Comparison of ENCODE assay signal across 27 cellular contexts in the genomic region with DNA sequence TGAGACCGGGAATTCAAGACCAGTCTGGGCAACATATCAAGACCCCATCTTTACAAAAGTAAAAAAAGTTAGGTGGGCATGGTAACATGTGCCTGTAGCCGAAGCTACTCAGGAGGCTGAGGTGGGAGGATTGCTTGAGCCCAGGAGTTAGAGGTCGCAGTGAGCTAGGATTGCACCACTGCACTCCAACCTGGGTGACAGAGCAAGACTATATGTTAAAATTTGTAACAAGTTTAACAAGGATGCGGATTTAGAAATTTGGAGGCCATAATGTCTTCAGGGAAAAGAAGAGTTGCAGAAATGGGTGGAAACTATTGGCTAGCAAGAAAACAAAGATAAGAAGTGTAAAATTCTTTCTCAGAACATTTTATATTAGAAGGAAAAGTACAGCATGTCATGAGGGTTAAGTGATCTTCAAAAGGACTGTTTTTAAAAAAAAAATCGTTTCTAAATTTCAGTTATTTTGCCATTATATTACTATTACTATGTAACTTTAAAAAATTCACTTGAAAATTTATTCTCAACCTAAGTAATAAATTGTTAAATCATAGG. TPM values are rescaled to one million over a fixed set of nuclear protein-coding genes. Genes with fewer than 3 reads are reported as not detected.
A peak's percentile ranks its signal among the peaks of the same experiment; 100 is the strongest.
DNase-seq lines count a peak whose midpoint lies in the region; ATAC-seq and TF ChIP-seq lines count a peak whose summit lies in the region.
"Had no signal": no experiment of that assay in that cellular context is flagged by ENCODE, and none has a peak within 500 bp of the region (broad histone marks: within the 10 kb centered on the region; RNA-seq: fewer than 3 reads in every experiment).

No MANE protein-coding gene starts in this region.

- no peaks in the 10 kb centered on the region for H3K4me1 ChIP-seq in right atrium auricular region
- peaks cover 3% of the 10 kb centered on the region for H3K4me1 ChIP-seq in mesenchymal stem cell (ENCODE audit: control insufficient read depth, insufficient read depth, low read depth, low read length)

- peak overlapping the region; percentile 89 for H3K9ac ChIP-seq in mesenchymal stem cell (ENCODE audit: low read length)
- H3K9ac ChIP-seq: SK-N-SH had no signal

- no peak overlapping the region for H2BK120ac ChIP-seq in mesenchymal stem cell (ENCODE audit: low read depth, low read length)

- peak; percentile 41 for ATAC-seq in left ventricle myocardium superior
- no peak for ATAC-seq in stimulated activated naive CD8-positive, alpha-beta T cell treated with anti-CD3 and anti-CD28 coated beads, Interleukin-15, Interleukin-2, amounts not matched to agents 100 U/mL and 50 U/mL, for 24 hours
- no peak for ATAC-seq in GM18505 (IDR thresholded peaks at IDR 0.05; ENCODE audit: unreplicated experiment)
- no peak for ATAC-seq in HG02870 (IDR thresholded peaks at IDR 0.05; ENCODE audit: unreplicated experiment)

- H4K91ac ChIP-seq in mesenchymal stem cell (ENCODE audit: low read length) = no peak overlapping the region

- H3K23ac ChIP-seq in mesenchymal stem cell (ENCODE audit: low read length in 2 of 2) = no peak overlapping the region

- H3K4me2 ChIP-seq in mesenchymal stem cell (ENCODE audit: low read length, poor library complexity, severe bottlenecking) = no peak overlapping the region
- H3K4me2 ChIP-seq: SK-N-SH had no signal

- in situ Hi-C loops in brain microvascular endothelial cell (cut with HindIII; ENCODE audit: low pct_ligation_motif_present, low sequenced_read_pairs) = no loop called here

- H3K18ac ChIP-seq in mesenchymal stem cell (ENCODE audit: low read depth in 1 of 2, low read length in 2 of 2) = no peak overlapping the region

- no peak for TF ChIP-seq POLR2A in GM18505 (IDR thresholded peaks at IDR 0.05; ENCODE audit: borderline replicate concordance, extremely low read depth, insufficient read depth, insufficient read length)

- H2AFZ ChIP-seq in mesenchymal stem cell (ENCODE audit: low read depth, low read length) = no peak overlapping the region

- H4K8ac ChIP-seq in mesenchymal stem cell (ENCODE audit: low read length) = no peak overlapping the region

- H3K79me1 ChIP-seq in mesenchymal stem cell (replicated peaks; ENCODE audit: low read length, poor library complexity, severe bottlenecking) = peaks cover 2% of the 10 kb centered on the region

- H2BK12ac ChIP-seq in mesenchymal stem cell (ENCODE audit: low read length in 2 of 2) = no peak overlapping the region

- no peak for TF ChIP-seq CTCF in right atrium auricular region (IDR thresholded peaks at IDR 0.05)
- no peak for TF ChIP-seq CTCF in brain microvascular endothelial cell (IDR thresholded peaks at IDR 0.05; ENCODE audit: low read depth, low read length, missing control alignments)

- H3K36me3 ChIP-seq in right atrium auricular region (no peaks in the 10 kb centered on the region), brain microvascular endothelial cell (replicated peaks) (peaks cover 4% of the 10 kb centered on the region), mesenchymal stem cell (ENCODE audit: control insufficient read depth in 1 of 2, insufficient read depth in 2 of 2, low read depth in 1 of 2, low read length in 2 of 2) (peaks cover 2 to 53% of the 10 kb centered on the region in 2 experiments)

- no peak overlapping the region for H2BK15ac ChIP-seq in mesenchymal stem cell (ENCODE audit: low read depth, poor library complexity, severe bottlenecking)

- WGBS in mesenchymal stem cell = 100% methylated on average over 3 of the region's 5 CpGs

- H3K14ac ChIP-seq in mesenchymal stem cell (ENCODE audit: low read length in 2 of 2) = no peak overlapping the region

- H3K4me3 ChIP-seq in right atrium auricular region = no peak overlapping the region
- no peak overlapping the region for H3K4me3 ChIP-seq in brain microvascular endothelial cell (ENCODE audit: low read depth, low read length)
- H3K4me3 ChIP-seq in mesenchymal stem cell (ENCODE audit: insufficient read depth in 1 of 2, low read depth in 1 of 2, low read length in 2 of 2) = no peak overlapping the region
- H3K4me3 ChIP-seq: GM12878, psoas muscle, skin epidermis had no signal

- H2AK5ac ChIP-seq in mesenchymal stem cell (ENCODE audit: low read length, severe bottlenecking) = no peak overlapping the region

- H3K27ac ChIP-seq in right atrium auricular region = no peak overlapping the region
- H3K27ac ChIP-seq in brain microvascular endothelial cell = peak overlapping the region; percentile 50
- peak overlapping the region; percentile 30 for H3K27ac ChIP-seq in mesenchymal stem cell (ENCODE audit: low read length, poor library complexity, severe bottlenecking)

- no peak overlapping the region for H3K4ac ChIP-seq in mesenchymal stem cell (ENCODE audit: low read depth in 1 of 2, low read length in 2 of 2)

- H3K27me3 ChIP-seq in right atrium auricular region = no peaks in the 10 kb centered on the region
- H3K27me3 ChIP-seq in brain microvascular endothelial cell (replicated peaks) = no peaks in the 10 kb centered on the region
- H3K27me3 ChIP-seq in mesenchymal stem cell (ENCODE audit: control insufficient read depth in 1 of 2, insufficient read depth in 1 of 2, low read length in 2 of 2) = no peaks in the 10 kb centered on the region

- intact Hi-C loops in left ventricle myocardium superior (cut with micrococcal nuclease) = no loop called here

- DNase-seq in left ventricle myocardium superior (no peak), right atrium auricular region (ENCODE audit: low spot score) (no peak), brain microvascular endothelial cell (no peak), mesenchymal stem cell (no peak), SK-N-DZ (ENCODE audit: low spot score) (no peak)
- DNase-seq in stimulated activated naive CD8-positive, alpha-beta T cell treated with anti-CD3 and anti-CD28 coated beads, Interleukin-15, Interleukin-2, amounts not matched to agents 100 U/mL and 50 U/mL, for 24 hours = no peak
- DNase-seq: activated CD4-positive, alpha-beta T cell treated with anti-CD3 and anti-CD28 coated beads for 4 hours; activated naive CD4-positive, alpha-beta T cell; activated T-cell treated with anti-CD3 and anti-CD28 coated beads, Interleukin-2, amount 50 U/mL, for 4 hours; C1 segment of cervical spinal cord; GOT3; Kasumi-1; NCI-H187; NCI-H526; psoas muscle; SK-N-SH; stimulated activated CD4-positive, alpha-beta T cell treated with anti-CD3 and anti-CD28 coated beads, Interleukin-2, amount 100 ng/mL, for 24 hours; substantia nigra; T-helper 2 cell had no signal

- H3K9me3 ChIP-seq in right atrium auricular region (no peaks in the 10 kb centered on the region), mesenchymal stem cell (ENCODE audit: control insufficient read depth, low read length) (no peaks in the 10 kb centered on the region)
- H3K9me3 ChIP-seq: psoas muscle, SK-N-SH had no signal

- no peak overlapping the region for H2BK5ac ChIP-seq in mesenchymal stem cell (ENCODE audit: low read depth, low read length, poor library complexity, severe bottlenecking)

RNA-seq across cellular contexts. Expression of gene SOAT1, which starts 17.6 kb away (rescaled TPM):
- 9.7 TPM for total RNA-seq in left ventricle myocardium superior
- 10 to 100 TPM in 1 of 2 donors, 1 to 10 TPM in 1; 7.9 to 10.8 TPM for total RNA-seq in right atrium auricular region
- 40.5 TPM for polyA plus RNA-seq in mesenchymal stem cell (2013, experiment 1 of 2)
- polyA plus RNA-seq in mesenchymal stem cell (2013, experiment 2 of 2) = 42.9 TPM
- polyA plus RNA-seq in SK-N-DZ (2014; cell fraction: cytosol; rRNA removed) = 5.6 and 6.1 TPM in 2 replicates
- polyA plus RNA-seq in SK-N-DZ (2014; cell fraction: nucleus; rRNA removed) = 3.2 and 4.2 TPM in 2 replicates

RNA-seq across cellular contexts. Expression of gene AXDND1, which starts 54.5 kb away (rescaled TPM):
- total RNA-seq in left ventricle myocardium superior (not detected), right atrium auricular region (not detected)
- polyA plus RNA-seq in mesenchymal stem cell (2013, experiment 1 of 2) = 0.08 TPM
- polyA plus RNA-seq in mesenchymal stem cell (2013, experiment 2 of 2) = 0.18 TPM
- not detected in 2 replicates for polyA plus RNA-seq in SK-N-DZ (2014; cell fraction: cytosol; rRNA removed)
- polyA plus RNA-seq in SK-N-DZ (2014; cell fraction: nucleus; rRNA removed) = not detected in 2 replicates
- total RNA-seq: Daoy, fibroblast of villous mesenchyme, mononuclear cell, psoas muscle had no signal
- polyA plus RNA-seq: liver had no signal

Comparison
In these comparisons a context has a peak if more than half of its experiments do, and no peak if none do; other contexts are left out.
1. H3K27ac ChIP-seq: peak in brain microvascular endothelial cell (single experiment) and mesenchymal stem cell (single experiment); none in right atrium auricular region (0 of 2).